3 cellular contexts compared by ENCODE assay signal in genomic region chr4:76271248-76271647, GRCh38.
TF ChIP-seq lines count a peak whose summit lies in the region.

No MANE protein-coding gene starts in this region.

TF ChIP-seq in HepG2, 621 proteins besides CTCF, POLR2A, EP300 and RAD21:
- TF ChIP-seq MAFF (IDR thresholded peaks at IDR 0.05; ENCODE audit: low read depth, low read length) (peak; percentile 96), DRAP1 (CRISPR knock-in tag; IDR thresholded peaks at IDR 0.05) (no peak), ZNF816 (CRISPR knock-in tag; IDR thresholded peaks at IDR 0.05; ENCODE audit: borderline replicate concordance) (no peak), ZNF124 (CRISPR knock-in tag; IDR thresholded peaks at IDR 0.05) (no peak), MAFK (conservative IDR thresholded peaks at IDR 0.05 in 1 of 2, IDR thresholded peaks at IDR 0.05 in 1 of 2; ENCODE audit: low read length in 2 of 2) (peak; percentile 94 to 98)

TF ChIP-seq in K562, 482 proteins besides CTCF, POLR2A, EP300 and RAD21:
- TF ChIP-seq MAFF (IDR thresholded peaks at IDR 0.05; ENCODE audit: low read length): peak; percentile 92
- peak; percentile 92 for TF ChIP-seq C11orf30 (IDR thresholded peaks at IDR 0.05; ENCODE audit: low read depth)
- TF ChIP-seq MAFK (IDR thresholded peaks at IDR 0.05; ENCODE audit: low read length): peak; percentile 92
- no peak for TF ChIP-seq BMI1 (IDR thresholded peaks at IDR 0.05; ENCODE audit: low read length)
- no peak for TF ChIP-seq SMAD2 (IDR thresholded peaks at IDR 0.05; ENCODE audit: low read depth, low read length)
- TF ChIP-seq MAFG (tag; conservative IDR thresholded peaks at IDR 0.05): peak; percentile 88
- peak; percentile 96 for TF ChIP-seq ZNF316 (IDR thresholded peaks at IDR 0.05)

TF ChIP-seq in WTC11, 78 proteins besides CTCF, POLR2A, EP300 and RAD21:
- TF ChIP-seq NR3C1 (CRISPR knock-in tag; conservative IDR thresholded peaks at IDR 0.05; ENCODE audit: low read depth): no peak
- TF ChIP-seq MLX (CRISPR knock-in tag; IDR thresholded peaks at IDR 0.05): no peak
- TF ChIP-seq KAT7 (CRISPR knock-in tag; IDR thresholded peaks at IDR 0.05; ENCODE audit: borderline replicate concordance): no peak
- TF ChIP-seq ZNF317 (CRISPR knock-in tag; IDR thresholded peaks at IDR 0.05; ENCODE audit: borderline replicate concordance, low read depth): no peak
- no peak for TF ChIP-seq PRDM15 (CRISPR knock-in tag; IDR thresholded peaks at IDR 0.05)
- no peak for TF ChIP-seq ZNF396 (CRISPR knock-in tag; IDR thresholded peaks at IDR 0.05; ENCODE audit: borderline replicate concordance)
- TF ChIP-seq USF2 (CRISPR knock-in tag; IDR thresholded peaks at IDR 0.05): no peak
- TF ChIP-seq CDX4 (CRISPR knock-in tag; IDR thresholded peaks at IDR 0.05; ENCODE audit: borderline replicate concordance): no peak
- no peak for TF ChIP-seq ZBTB21 (CRISPR knock-in tag; IDR thresholded peaks at IDR 0.05; ENCODE audit: borderline replicate concordance)
- no peak for TF ChIP-seq ELF4 (CRISPR knock-in tag; IDR thresholded peaks at IDR 0.05; ENCODE audit: low read depth)
- no peak for TF ChIP-seq MAX (CRISPR knock-in tag; IDR thresholded peaks at IDR 0.05)
- TF ChIP-seq MXD4 (CRISPR knock-in tag; IDR thresholded peaks at IDR 0.05; ENCODE audit: borderline replicate concordance): no peak
- no peak for TF ChIP-seq ZNF281 (CRISPR knock-in tag; IDR thresholded peaks at IDR 0.05)
- no peak for TF ChIP-seq ATF2 (CRISPR knock-in tag; IDR thresholded peaks at IDR 0.05; ENCODE audit: borderline replicate concordance, low read depth)
- no peak for TF ChIP-seq RELA (CRISPR knock-in tag; IDR thresholded peaks at IDR 0.05; ENCODE audit: borderline replicate concordance)
- no peak for TF ChIP-seq ZNF263 (CRISPR knock-in tag; IDR thresholded peaks at IDR 0.05; ENCODE audit: low read depth)
- no peak for TF ChIP-seq TCF7 (CRISPR knock-in tag; IDR thresholded peaks at IDR 0.05; ENCODE audit: low read depth)
- no peak for TF ChIP-seq GTF2I (CRISPR knock-in tag; conservative IDR thresholded peaks at IDR 0.05)
